1 cellular context compared by ENCODE assay signal in genomic region chr5:143566139-143566538, GRCh38.
TF ChIP-seq lines count a peak whose summit lies in the region.

No MANE protein-coding gene starts in this region.

TF ChIP-seq in HepG2, 621 proteins besides CTCF, POLR2A, EP300 and RAD21:
- no peak for TF ChIP-seq ZNF580 (CRISPR knock-in tag; IDR thresholded peaks at IDR 0.05; ENCODE audit: borderline replicate concordance, low read depth)
- TF ChIP-seq TSC22D2 (CRISPR knock-in tag; IDR thresholded peaks at IDR 0.05; ENCODE audit: borderline replicate concordance) = no peak
- TF ChIP-seq THAP9 (CRISPR knock-in tag; IDR thresholded peaks at IDR 0.05; ENCODE audit: borderline replicate concordance) = no peak
- no peak for TF ChIP-seq HNRNPK (IDR thresholded peaks at IDR 0.05; ENCODE audit: low read depth, low read length, poor library complexity, severe bottlenecking)
- no peak for TF ChIP-seq SMARCE1 (IDR thresholded peaks at IDR 0.05; ENCODE audit: borderline replicate concordance)
- TF ChIP-seq ZNF766 (CRISPR knock-in tag; IDR thresholded peaks at IDR 0.05; ENCODE audit: borderline replicate concordance) = no peak
- TF ChIP-seq HDAC2 (CRISPR knock-in tag; IDR thresholded peaks at IDR 0.05) = no peak
- no peak for TF ChIP-seq ZNF282 (IDR thresholded peaks at IDR 0.05; ENCODE audit: partially characterized antibody)
- no peak for TF ChIP-seq SIX1 (CRISPR knock-in tag; IDR thresholded peaks at IDR 0.05; ENCODE audit: borderline replicate concordance)
- no peak for TF ChIP-seq NFKBIZ (CRISPR knock-in tag; IDR thresholded peaks at IDR 0.05)
- no peak for TF ChIP-seq MAFK (conservative IDR thresholded peaks at IDR 0.05 in 1 of 2, IDR thresholded peaks at IDR 0.05 in 1 of 2; ENCODE audit: low read length in 2 of 2)
